In genomic region chr2:16652296-16653082, GRCh38 we compare ENCODE assay signal across 12 cellular contexts. TPM values are rescaled to one million over a fixed set of nuclear protein-coding genes. Genes with fewer than 3 reads are reported as not detected.
DNase-seq lines count a peak whose midpoint lies in the region; ATAC-seq and TF ChIP-seq lines count a peak whose summit lies in the region.
"Had no signal": no experiment of that assay in that cellular context is flagged by ENCODE, and none has a peak within 500 bp of the region (broad histone marks: within the 10 kb centered on the region; RNA-seq: fewer than 3 reads in every experiment).

No MANE protein-coding gene starts in this region.

- H3K27me3 ChIP-seq in colonic mucosa (no peaks in the 10 kb centered on the region), lower lobe of right lung (ENCODE audit: low read depth) (no peaks in the 10 kb centered on the region)
- H3K27me3 ChIP-seq: pancreas had no signal

- peaks cover 9% of the 10 kb centered on the region for H3K4me1 ChIP-seq in colonic mucosa
- H3K4me1 ChIP-seq in lower lobe of right lung, result peaks cover 81% of the 10 kb centered on the region

- H3K9ac ChIP-seq in colonic mucosa (ENCODE audit: low read depth in 2 of 2, low read length in 2 of 2), result peak overlapping the region in 1 of 2 donors; percentile 38

- intact Hi-C loops in colonic mucosa (cut with DNase I) (no loop called here), lower lobe of right lung (cut with DNase I) (no loop called here)
- intact Hi-C loops in activated CD4-positive, alpha-beta T cell treated with anti-CD3 and anti-CD28 coated beads, Interleukin-2, amount 10 ng/mL, durations not matched to agents 24 days and 14 days (cut with micrococcal nuclease), result no loop called here

- peaks cover 2 to 14% of the 10 kb centered on the region in 2 donors for H3K36me3 Mint-ChIP-seq in stimulated activated naive B cell treated with anti-CD40 and anti-IgM and Interleukin-4, amounts not matched to agents 10 μg/mL and 1 μg/mL and 100 μg/mL, for 72 hours
- H3K36me3 Mint-ChIP-seq in activated CD4-positive, alpha-beta T cell treated with anti-CD3 and anti-CD28 coated beads, Interleukin-2, amount 10 ng/mL, durations not matched to agents 24 days and 14 days (ENCODE audit: low read depth), result no peaks in the 10 kb centered on the region

- TF ChIP-seq CTCF in colonic mucosa (IDR thresholded peaks at IDR 0.05) (no peak), lower lobe of right lung (IDR thresholded peaks at IDR 0.05) (no peak)

- H3K36me3 ChIP-seq in colonic mucosa, result no peaks in the 10 kb centered on the region
- H3K36me3 ChIP-seq in lower lobe of right lung, result no peaks in the 10 kb centered on the region
- H3K36me3 ChIP-seq: pancreas had no signal

- peak; percentile 50 to 72 for ATAC-seq in lower lobe of right lung
- no peak for ATAC-seq in stimulated activated naive B cell treated with anti-CD40 and anti-IgM and Interleukin-4, amounts not matched to agents 10 μg/mL and 1 μg/mL and 100 μg/mL, for 72 hours (replicated peaks)

- no peaks in the 10 kb centered on the region for H3K9me3 Mint-ChIP-seq in stimulated activated naive B cell treated with anti-CD40 and anti-IgM and Interleukin-4, amounts not matched to agents 10 μg/mL and 1 μg/mL and 100 μg/mL, for 72 hours
- H3K9me3 Mint-ChIP-seq in activated CD4-positive, alpha-beta T cell treated with anti-CD3 and anti-CD28 coated beads, Interleukin-2, amount 10 ng/mL, durations not matched to agents 24 days and 14 days, result no peaks in the 10 kb centered on the region

- H3K4me3 ChIP-seq in colonic mucosa (no peak overlapping the region), lower lobe of right lung (no peak overlapping the region)
- H3K4me3 ChIP-seq: pancreas had no signal

- H3K9me3 ChIP-seq in colonic mucosa (no peaks in the 10 kb centered on the region), lower lobe of right lung (no peaks in the 10 kb centered on the region)
- H3K9me3 ChIP-seq: pancreas had no signal

- H3K27ac ChIP-seq in colonic mucosa, result peak overlapping the region; percentile 54
- H3K27ac ChIP-seq in lower lobe of right lung, result peak overlapping the region; percentile 78

- peak; percentile 53 for DNase-seq in LHCN-M2 (ENCODE audit: low read depth)
- DNase-seq in colonic mucosa, result peak; percentile 47
- DNase-seq in lower lobe of right lung, result no peak
- no peak for DNase-seq in stimulated activated naive B cell treated with anti-CD40 and anti-IgM and Interleukin-4, amounts not matched to agents 10 μg/mL and 1 μg/mL and 100 μg/mL, for 72 hours
- no peak for DNase-seq in stimulated activated CD4-positive, alpha-beta T cell treated with anti-CD3 and anti-CD28 coated beads, Interleukin-2, amount 100 ng/mL, for 48 hours
- DNase-seq in CD1c-positive myeloid dendritic cell (ENCODE audit: extremely low spot score), result no peak
- no peak for DNase-seq in activated CD4-positive, alpha-beta T cell treated with anti-CD3 and anti-CD28 coated beads, Interleukin-2, amount 10 ng/mL, durations not matched to agents 24 days and 14 days
- no peak for DNase-seq in activated T-cell treated with anti-CD3 and anti-CD28 coated beads for 4 hours
- DNase-seq: NCI-H345, pancreas, T-helper 2 cell had no signal

- H3K27ac Mint-ChIP-seq in stimulated activated naive B cell treated with anti-CD40 and anti-IgM and Interleukin-4, amounts not matched to agents 10 μg/mL and 1 μg/mL and 100 μg/mL, for 72 hours, result peak overlapping the region; percentile 75
- H3K27ac Mint-ChIP-seq in activated CD4-positive, alpha-beta T cell treated with anti-CD3 and anti-CD28 coated beads, Interleukin-2, amount 10 ng/mL, durations not matched to agents 24 days and 14 days, result no peak overlapping the region

- H3K4me1 Mint-ChIP-seq in stimulated activated naive B cell treated with anti-CD40 and anti-IgM and Interleukin-4, amounts not matched to agents 10 μg/mL and 1 μg/mL and 100 μg/mL, for 72 hours, result peaks cover 63 to 93% of the 10 kb centered on the region in 2 donors
- H3K4me1 Mint-ChIP-seq in activated CD4-positive, alpha-beta T cell treated with anti-CD3 and anti-CD28 coated beads, Interleukin-2, amount 10 ng/mL, durations not matched to agents 24 days and 14 days, result peaks cover 18% of the 10 kb centered on the region

- H3K4me3 Mint-ChIP-seq in stimulated activated naive B cell treated with anti-CD40 and anti-IgM and Interleukin-4, amounts not matched to agents 10 μg/mL and 1 μg/mL and 100 μg/mL, for 72 hours, result no peak overlapping the region
- no peak overlapping the region for H3K4me3 Mint-ChIP-seq in activated CD4-positive, alpha-beta T cell treated with anti-CD3 and anti-CD28 coated beads, Interleukin-2, amount 10 ng/mL, durations not matched to agents 24 days and 14 days

- no peaks in the 10 kb centered on the region for H3K27me3 Mint-ChIP-seq in stimulated activated naive B cell treated with anti-CD40 and anti-IgM and Interleukin-4, amounts not matched to agents 10 μg/mL and 1 μg/mL and 100 μg/mL, for 72 hours
- H3K27me3 Mint-ChIP-seq in activated CD4-positive, alpha-beta T cell treated with anti-CD3 and anti-CD28 coated beads, Interleukin-2, amount 10 ng/mL, durations not matched to agents 24 days and 14 days, result no peaks in the 10 kb centered on the region

RNA-seq across cellular contexts. Expression of gene CYRIA, which starts 13.1 kb away (rescaled TPM):
- total RNA-seq in LHCN-M2 (2014; rRNA removed), result 3.5 and 4.5 TPM in 2 replicates
- polyA plus RNA-seq in LHCN-M2 (2012), result 2.0 TPM
- 1 to 10 TPM; 1.0 to 3.8 TPM for total RNA-seq in colonic mucosa
- 29.4 TPM for total RNA-seq in lower lobe of right lung
- total RNA-seq in activated CD4-positive, alpha-beta T cell treated with anti-CD3 and anti-CD28 coated beads, Interleukin-2, amount 10 ng/mL, durations not matched to agents 24 days and 14 days, result 1.7 and 1.8 TPM in 2 replicates
- total RNA-seq: HT-29 had no signal

Comparison
In these comparisons a context has a peak if more than half of its experiments do, and no peak if none do; other contexts are left out.
1. DNase-seq: peak in LHCN-M2 (single experiment) and colonic mucosa (single experiment); none in lower lobe of right lung (single experiment), stimulated activated naive B cell treated with anti-CD40 and anti-IgM and Interleukin-4, amounts not matched to agents 10 μg/mL and 1 μg/mL and 100 μg/mL, for 72 hours (single experiment), stimulated activated CD4-positive, alpha-beta T cell treated with anti-CD3 and anti-CD28 coated beads, Interleukin-2, amount 100 ng/mL, for 48 hours (0 of 2), CD1c-positive myeloid dendritic cell (single experiment), activated CD4-positive, alpha-beta T cell treated with anti-CD3 and anti-CD28 coated beads, Interleukin-2, amount 10 ng/mL, durations not matched to agents 24 days and 14 days (single experiment) and activated T-cell treated with anti-CD3 and anti-CD28 coated beads for 4 hours (single experiment).
2. ATAC-seq: peak in lower lobe of right lung (2 of 2); none in stimulated activated naive B cell treated with anti-CD40 and anti-IgM and Interleukin-4, amounts not matched to agents 10 μg/mL and 1 μg/mL and 100 μg/mL, for 72 hours (0 of 2).